8 cellular contexts compared by ENCODE assay signal in genomic region chr3:124034016-124034808, GRCh38.
DNase-seq lines count a peak whose midpoint lies in the region; ATAC-seq and TF ChIP-seq lines count a peak whose summit lies in the region.

No MANE protein-coding gene starts in this region.

- H3K9me3 ChIP-seq in iPS DF 6.9 (ENCODE audit: control insufficient read depth, insufficient read depth, low read length): no peaks in the 10 kb centered on the region

- no CpG with 5 or more reads among the region's 46 CpGs for WGBS in iPS DF 6.9 (ENCODE audit: insufficient coverage, insufficient read length)

- H3K36me3 Mint-ChIP-seq in activated naive CD8-positive, alpha-beta T cell treated with anti-CD3 and anti-CD28 coated beads, Interleukin-2, amount 50 U/mL, for 24 hours (ENCODE audit: low read depth): no peaks in the 10 kb centered on the region

- peak overlapping the region; percentile 90 for H3K4me3 ChIP-seq in AG04449 (ENCODE audit: low read depth, low read length)
- H3K4me3 ChIP-seq in iPS DF 6.9 (ENCODE audit: low read length): peak overlapping the region; percentile 68; the same call in 1 of the 2 replicates
- H3K4me3 ChIP-seq in skeletal muscle cell (ENCODE audit: low read depth, low read length): peak overlapping the region; percentile 57

- no peak for DNase-seq in AG04449 (ENCODE audit: low read depth, low spot score)
- DNase-seq in HK-2 (ENCODE audit: unreplicated experiment): peak; percentile 11
- DNase-seq in activated naive CD8-positive, alpha-beta T cell treated with anti-CD3 and anti-CD28 coated beads, Interleukin-2, amount 50 U/mL, for 24 hours: peak; percentile 12
- no peak for DNase-seq in iPS DF 6.9 (ENCODE audit: low read depth, low spot score)
- DNase-seq in skeletal muscle cell (ENCODE audit: low read depth): no peak
- DNase-seq in NCI-H1436 treated with DMSO at 0.1 percent for 48 hours (lab: John Stamatoyannopoulos, UW): no peak

- POLR2A ChIA-PET in AG04449 (lab: Yijun Ruan, JAX): no interaction called here

- H3K4me1 Mint-ChIP-seq in activated naive CD8-positive, alpha-beta T cell treated with anti-CD3 and anti-CD28 coated beads, Interleukin-2, amount 50 U/mL, for 24 hours: peaks cover 9% of the 10 kb centered on the region

- ATAC-seq in activated naive CD8-positive, alpha-beta T cell treated with anti-CD3 and anti-CD28 coated beads, Interleukin-2, amount 50 U/mL, for 24 hours: peak; percentile 42
- ATAC-seq in HG03469 (IDR thresholded peaks at IDR 0.05; ENCODE audit: unreplicated experiment): no peak
- ATAC-seq in HG02571 (IDR thresholded peaks at IDR 0.05; ENCODE audit: unreplicated experiment): no peak

- peaks cover 4% of the 10 kb centered on the region for H3K9me3 Mint-ChIP-seq in activated naive CD8-positive, alpha-beta T cell treated with anti-CD3 and anti-CD28 coated beads, Interleukin-2, amount 50 U/mL, for 24 hours

- peaks cover 3% of the 10 kb centered on the region for H3K4me1 ChIP-seq in iPS DF 6.9 (ENCODE audit: control insufficient read depth, insufficient read depth, low read length)

- peak overlapping the region; percentile 58 for H3K4me3 Mint-ChIP-seq in activated naive CD8-positive, alpha-beta T cell treated with anti-CD3 and anti-CD28 coated beads, Interleukin-2, amount 50 U/mL, for 24 hours

- no peak overlapping the region for H3K27ac Mint-ChIP-seq in activated naive CD8-positive, alpha-beta T cell treated with anti-CD3 and anti-CD28 coated beads, Interleukin-2, amount 50 U/mL, for 24 hours

- H3K27me3 ChIP-seq in iPS DF 6.9 (ENCODE audit: control insufficient read depth, insufficient read depth, low read length): peaks cover 17% of the 10 kb centered on the region

- CTCF ChIA-PET in AG04449 (lab: Yijun Ruan, JAX): interaction anchor here (0.9 to 9.7 kb wide), 32 partner anchors 9 to 526 kb away, joined by 3 to 98 read pairs (median 6); no protein-coding TSS in a partner anchor

- TF ChIP-seq CTCF in AG04449 (IDR thresholded peaks at IDR 0.05; ENCODE audit: insufficient read depth, low read length, missing control alignments): no peak

- H3K36me3 ChIP-seq in iPS DF 6.9 (ENCODE audit: control insufficient read depth, insufficient read depth, low read length): no peaks in the 10 kb centered on the region

- H3K27me3 Mint-ChIP-seq in activated naive CD8-positive, alpha-beta T cell treated with anti-CD3 and anti-CD28 coated beads, Interleukin-2, amount 50 U/mL, for 24 hours: peaks cover 47% of the 10 kb centered on the region

- H3K27ac ChIP-seq in iPS DF 6.9 (ENCODE audit: low read length): no peak overlapping the region

Comparison
In these comparisons a context has a peak if more than half of its experiments do, and no peak if none do; other contexts are left out.
1. DNase-seq: peak in HK-2 (single experiment) and activated naive CD8-positive, alpha-beta T cell treated with anti-CD3 and anti-CD28 coated beads, Interleukin-2, amount 50 U/mL, for 24 hours (single experiment); none in AG04449 (single experiment), iPS DF 6.9 (single experiment), skeletal muscle cell (single experiment) and NCI-H1436 treated with DMSO at 0.1 percent for 48 hours (single experiment).
2. Peak in every context shown above with its lines, with median percentiles within 50 percentile points of each other: H3K4me3 ChIP-seq.